Comparison of ENCODE assay signal across 8 cellular contexts in the genomic region with DNA sequence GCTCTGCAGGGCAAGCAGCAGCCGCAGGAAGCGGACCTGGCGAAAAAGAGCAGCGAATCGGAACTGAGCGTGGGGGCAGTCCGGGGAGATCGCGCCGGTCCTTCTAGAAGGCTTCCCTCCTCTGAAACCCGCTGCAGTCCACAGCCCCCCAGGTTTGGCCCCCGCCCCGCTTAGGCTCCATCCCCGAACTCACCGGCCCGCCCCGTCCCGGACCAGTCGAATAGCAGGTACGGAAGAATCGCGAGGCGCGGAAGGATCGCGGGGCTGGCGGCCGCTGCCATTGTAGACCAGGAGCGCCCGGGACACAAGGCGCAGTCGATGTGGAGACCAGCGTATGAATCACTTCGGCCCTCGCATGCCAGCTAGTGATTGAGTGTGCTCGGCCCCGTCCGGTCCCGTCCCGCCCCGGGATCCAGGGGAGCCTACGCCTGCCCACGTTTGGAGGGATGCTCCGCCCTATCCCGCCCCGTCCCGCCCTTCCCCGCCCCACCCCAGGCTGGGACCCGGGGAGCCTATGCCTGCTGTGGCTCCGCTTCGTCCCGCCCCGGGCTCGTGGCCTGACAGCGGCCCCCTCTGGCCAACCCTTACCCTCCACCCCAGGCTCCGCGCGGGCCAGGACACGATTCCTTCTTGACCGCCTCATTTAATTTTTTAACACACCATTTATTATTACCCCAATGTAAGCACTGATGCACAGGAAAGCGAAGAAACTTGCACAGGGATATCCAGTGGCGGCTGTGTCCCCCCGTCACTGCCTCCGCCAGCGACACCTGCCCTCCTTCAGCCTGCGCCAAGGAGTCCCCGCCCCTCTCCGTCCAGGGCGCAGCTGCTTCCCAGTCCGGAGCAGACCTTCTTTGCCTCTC. TPM values are rescaled to one million over a fixed set of nuclear protein-coding genes. Genes with fewer than 3 reads are reported as not detected.
DNase-seq lines count a peak whose midpoint lies in the region; ATAC-seq and TF ChIP-seq lines count a peak whose summit lies in the region.

A gene (minus strand): TSS at position 336 of the 863 bp plus-strand sequence. CDS start 55 bp downstream, at position 281.

- no peak within 1 kb of the TSS for H3K9ac ChIP-seq in liver (ENCODE audit: low read depth in 1 of 2, low read length in 2 of 2)

- peak; percentile 88 for ATAC-seq in HG02759 (IDR thresholded peaks at IDR 0.05; ENCODE audit: unreplicated experiment)

- peak within 1 kb of the TSS; percentile 56 to 73 (median 68) for H3K4me3 ChIP-seq in liver (ENCODE audit: low read depth in 1 of 3, low read length in 3 of 3)

- H3K27me3 ChIP-seq in liver (ENCODE audit: control insufficient read depth in 4 of 4, insufficient read depth in 4 of 4, low read length in 3 of 4) = no peaks in the 10 kb centered on the region

- peak; percentile 58 for DNase-seq in NCI-H2196 (lab: John Stamatoyannopoulos, UW; ENCODE audit: unreplicated experiment)
- peak; percentile 46 to 49 for DNase-seq in activated CD4-positive, alpha-beta T cell treated with anti-CD3 and anti-CD28 coated beads, Interleukin-2, amount 50 U/mL, for 4 hours
- DNase-seq in dermis microvascular lymphatic vessel endothelial cell (ENCODE audit: low read depth in 2 of 2) = peak; percentile 81 to 97
- DNase-seq in stimulated activated CD4-positive, alpha-beta T cell treated with anti-CD3 and anti-CD28 coated beads, Interleukin-2, amount 100 ng/mL, for 4 hours (ENCODE audit: low read depth) = peak; percentile 36
- no peak for DNase-seq in OCI-M2 (lab: John Stamatoyannopoulos, UW; ENCODE audit: unreplicated experiment)

- H3K4me1 ChIP-seq in liver (ENCODE audit: control insufficient read depth in 4 of 4, insufficient read depth in 4 of 4, low read length in 3 of 4) = peaks cover 0 to 7% (median 3%) of the 10 kb centered on the region in 4 donors

- H3K9me3 ChIP-seq in liver (ENCODE audit: control insufficient read depth in 4 of 4, low read length in 3 of 4) = no peaks in the 10 kb centered on the region

- 6% methylated on average over 70 of the region's 70 CpGs for WGBS in liver

- H3K27ac ChIP-seq in liver (ENCODE audit: low read depth in 1 of 2, low read length in 2 of 2) = peak within 1 kb of the TSS in 1 of 2 donors; percentile 45

- H3K36me3 ChIP-seq in liver (ENCODE audit: control insufficient read depth in 4 of 4, insufficient read depth in 3 of 4, low read depth in 1 of 4, low read length in 3 of 4) = no peaks in the 10 kb centered on the region

- TF ChIP-seq CTCF in GM12872 (IDR thresholded peaks at IDR 0.05; ENCODE audit: insufficient read depth, low read depth, low read length) (peak; percentile 46; the same call in 2 of the 3 replicates), liver (IDR thresholded peaks at IDR 0.05; ENCODE audit: low read depth, low read length, missing input control) (peak; percentile 45)

- peak in 1 of 2 donors; percentile 35 for TF ChIP-seq RAD21 in liver (IDR thresholded peaks at IDR 0.05)

TF ChIP-seq in liver, 16 proteins besides CTCF, POLR2A, EP300 and RAD21:
- TF ChIP-seq YY1 (IDR thresholded peaks at IDR 0.05) (peak; percentile 79), TAF1 (conservative IDR thresholded peaks at IDR 0.05) (peak; percentile 75), HNF4A (conservative IDR thresholded peaks at IDR 0.05) (no peak), GABPA (IDR thresholded peaks at IDR 0.05 in 1 of 2, conservative IDR thresholded peaks at IDR 0.05 in 1 of 2) (no peak), EGR1 (IDR thresholded peaks at IDR 0.05; ENCODE audit: low read depth in 2 of 2) (no peak), RXRA (IDR thresholded peaks at IDR 0.05) (peak in 1 of 2 donors; percentile 20), SP1 (IDR thresholded peaks at IDR 0.05) (peak; percentile 58), JUND (IDR thresholded peaks at IDR 0.05) (peak in 1 of 2 donors; percentile 12), HNF4G (IDR thresholded peaks at IDR 0.05) (no peak), FOXA2 (IDR thresholded peaks at IDR 0.05) (no peak), FOXA1 (IDR thresholded peaks at IDR 0.05) (no peak), NR2F2 (IDR thresholded peaks at IDR 0.05) (no peak)
- TF ChIP-seq, protein P1, sequence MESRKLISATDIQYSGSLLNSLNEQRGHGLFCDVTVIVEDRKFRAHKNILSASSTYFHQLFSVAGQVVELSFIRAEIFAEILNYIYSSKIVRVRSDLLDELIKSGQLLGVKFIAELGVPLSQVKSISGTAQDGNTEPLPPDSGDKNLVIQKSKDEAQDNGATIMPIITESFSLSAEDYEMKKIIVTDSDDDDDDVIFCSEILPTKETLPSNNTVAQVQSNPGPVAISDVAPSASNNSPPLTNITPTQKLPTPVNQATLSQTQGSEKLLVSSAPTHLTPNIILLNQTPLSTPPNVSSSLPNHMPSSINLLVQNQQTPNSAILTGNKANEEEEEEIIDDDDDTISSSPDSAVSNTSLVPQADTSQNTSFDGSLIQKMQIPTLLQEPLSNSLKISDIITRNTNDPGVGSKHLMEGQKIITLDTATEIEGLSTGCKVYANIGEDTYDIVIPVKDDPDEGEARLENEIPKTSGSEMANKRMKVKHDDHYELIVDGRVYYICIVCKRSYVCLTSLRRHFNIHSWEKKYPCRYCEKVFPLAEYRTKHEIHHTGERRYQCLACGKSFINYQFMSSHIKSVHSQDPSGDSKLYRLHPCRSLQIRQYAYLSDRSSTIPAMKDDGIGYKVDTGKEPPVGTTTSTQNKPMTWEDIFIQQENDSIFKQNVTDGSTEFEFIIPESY (IDR thresholded peaks at IDR 0.05) = peak; percentile 95
- TF ChIP-seq, protein P2, sequence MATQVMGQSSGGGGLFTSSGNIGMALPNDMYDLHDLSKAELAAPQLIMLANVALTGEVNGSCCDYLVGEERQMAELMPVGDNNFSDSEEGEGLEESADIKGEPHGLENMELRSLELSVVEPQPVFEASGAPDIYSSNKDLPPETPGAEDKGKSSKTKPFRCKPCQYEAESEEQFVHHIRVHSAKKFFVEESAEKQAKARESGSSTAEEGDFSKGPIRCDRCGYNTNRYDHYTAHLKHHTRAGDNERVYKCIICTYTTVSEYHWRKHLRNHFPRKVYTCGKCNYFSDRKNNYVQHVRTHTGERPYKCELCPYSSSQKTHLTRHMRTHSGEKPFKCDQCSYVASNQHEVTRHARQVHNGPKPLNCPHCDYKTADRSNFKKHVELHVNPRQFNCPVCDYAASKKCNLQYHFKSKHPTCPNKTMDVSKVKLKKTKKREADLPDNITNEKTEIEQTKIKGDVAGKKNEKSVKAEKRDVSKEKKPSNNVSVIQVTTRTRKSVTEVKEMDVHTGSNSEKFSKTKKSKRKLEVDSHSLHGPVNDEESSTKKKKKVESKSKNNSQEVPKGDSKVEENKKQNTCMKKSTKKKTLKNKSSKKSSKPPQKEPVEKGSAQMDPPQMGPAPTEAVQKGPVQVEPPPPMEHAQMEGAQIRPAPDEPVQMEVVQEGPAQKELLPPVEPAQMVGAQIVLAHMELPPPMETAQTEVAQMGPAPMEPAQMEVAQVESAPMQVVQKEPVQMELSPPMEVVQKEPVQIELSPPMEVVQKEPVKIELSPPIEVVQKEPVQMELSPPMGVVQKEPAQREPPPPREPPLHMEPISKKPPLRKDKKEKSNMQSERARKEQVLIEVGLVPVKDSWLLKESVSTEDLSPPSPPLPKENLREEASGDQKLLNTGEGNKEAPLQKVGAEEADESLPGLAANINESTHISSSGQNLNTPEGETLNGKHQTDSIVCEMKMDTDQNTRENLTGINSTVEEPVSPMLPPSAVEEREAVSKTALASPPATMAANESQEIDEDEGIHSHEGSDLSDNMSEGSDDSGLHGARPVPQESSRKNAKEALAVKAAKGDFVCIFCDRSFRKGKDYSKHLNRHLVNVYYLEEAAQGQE (IDR thresholded peaks at IDR 0.05) = peak; percentile 65
- TF ChIP-seq, protein P3, sequence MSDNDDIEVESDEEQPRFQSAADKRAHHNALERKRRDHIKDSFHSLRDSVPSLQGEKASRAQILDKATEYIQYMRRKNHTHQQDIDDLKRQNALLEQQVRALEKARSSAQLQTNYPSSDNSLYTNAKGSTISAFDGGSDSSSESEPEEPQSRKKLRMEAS (IDR thresholded peaks at IDR 0.05) = peak; percentile 52
- TF ChIP-seq, protein P4, sequence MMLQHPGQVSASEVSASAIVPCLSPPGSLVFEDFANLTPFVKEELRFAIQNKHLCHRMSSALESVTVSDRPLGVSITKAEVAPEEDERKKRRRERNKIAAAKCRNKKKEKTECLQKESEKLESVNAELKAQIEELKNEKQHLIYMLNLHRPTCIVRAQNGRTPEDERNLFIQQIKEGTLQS (IDR thresholded peaks at IDR 0.05) = no peak

RNA-seq across cellular contexts. Expression of the gene that starts here (rescaled TPM):
- total RNA-seq in dermis microvascular lymphatic vessel endothelial cell = 3.9 and 4.0 TPM in 2 replicates
- total RNA-seq in liver = 1 to 10 TPM in 1 of 2 donors, under 1 TPM in 1; 0.92 to 2.3 TPM
- polyA plus RNA-seq in liver = under 1 TPM in 1 of 2 donors, not detected in 1; 0.88 TPM
